Comparison of ENCODE assay signal across 1 cellular context in the genomic region with DNA sequence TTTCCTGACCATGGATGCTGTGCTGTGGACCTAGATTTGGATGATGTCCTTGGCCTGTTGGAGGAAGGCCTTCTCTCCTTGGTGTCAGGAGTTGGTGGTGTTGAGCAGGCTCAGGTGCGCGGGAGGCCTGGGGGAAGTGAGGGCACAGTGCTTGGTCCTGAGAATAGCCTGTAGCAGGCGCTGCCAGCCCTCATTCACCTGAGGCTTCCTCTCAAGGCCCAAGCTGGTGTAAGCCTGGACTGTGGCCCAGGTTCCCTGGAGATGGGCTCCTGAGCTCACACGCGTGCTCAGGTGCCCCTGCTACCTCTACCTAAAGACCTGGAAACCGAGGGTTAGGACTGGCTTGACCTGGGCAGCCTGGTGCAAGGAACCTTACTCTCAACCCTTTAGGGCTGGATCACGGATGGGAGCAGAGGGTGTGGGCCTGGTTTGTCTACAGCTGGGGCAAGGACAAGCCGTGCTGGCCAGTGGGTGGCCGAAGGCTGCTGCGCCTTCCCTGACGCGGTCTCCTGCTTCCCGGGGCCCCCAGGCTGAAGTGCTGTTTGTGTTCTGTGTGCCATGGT.
TF ChIP-seq lines count a peak whose summit lies in the region.

No MANE protein-coding gene starts in this region.

TF ChIP-seq in H1, 55 proteins besides CTCF, POLR2A, EP300 and RAD21 (continued from another document):
- TF ChIP-seq POLR2AphosphoS5 (IDR thresholded peaks at IDR 0.05; ENCODE audit: low read depth, low read length), result no peak
- TF ChIP-seq, protein P1, sequence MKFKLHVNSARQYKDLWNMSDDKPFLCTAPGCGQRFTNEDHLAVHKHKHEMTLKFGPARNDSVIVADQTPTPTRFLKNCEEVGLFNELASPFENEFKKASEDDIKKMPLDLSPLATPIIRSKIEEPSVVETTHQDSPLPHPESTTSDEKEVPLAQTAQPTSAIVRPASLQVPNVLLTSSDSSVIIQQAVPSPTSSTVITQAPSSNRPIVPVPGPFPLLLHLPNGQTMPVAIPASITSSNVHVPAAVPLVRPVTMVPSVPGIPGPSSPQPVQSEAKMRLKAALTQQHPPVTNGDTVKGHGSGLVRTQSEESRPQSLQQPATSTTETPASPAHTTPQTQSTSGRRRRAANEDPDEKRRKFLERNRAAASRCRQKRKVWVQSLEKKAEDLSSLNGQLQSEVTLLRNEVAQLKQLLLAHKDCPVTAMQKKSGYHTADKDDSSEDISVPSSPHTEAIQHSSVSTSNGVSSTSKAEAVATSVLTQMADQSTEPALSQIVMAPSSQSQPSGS (IDR thresholded peaks at IDR 0.05; ENCODE audit: low read length), result no peak
- TF ChIP-seq SIX5 (IDR thresholded peaks at IDR 0.05; ENCODE audit: low read depth, low read length), result no peak
- TF ChIP-seq SP2 (IDR thresholded peaks at IDR 0.05; ENCODE audit: low read length), result no peak
- no peak for TF ChIP-seq FOSL1 (IDR thresholded peaks at IDR 0.05; ENCODE audit: insufficient read depth, low read depth, low read length)
- TF ChIP-seq MAX (IDR thresholded peaks at IDR 0.05), result no peak
- no peak for TF ChIP-seq TEAD4 (IDR thresholded peaks at IDR 0.05; ENCODE audit: low read depth, low read length)
